In the genomic region with DNA sequence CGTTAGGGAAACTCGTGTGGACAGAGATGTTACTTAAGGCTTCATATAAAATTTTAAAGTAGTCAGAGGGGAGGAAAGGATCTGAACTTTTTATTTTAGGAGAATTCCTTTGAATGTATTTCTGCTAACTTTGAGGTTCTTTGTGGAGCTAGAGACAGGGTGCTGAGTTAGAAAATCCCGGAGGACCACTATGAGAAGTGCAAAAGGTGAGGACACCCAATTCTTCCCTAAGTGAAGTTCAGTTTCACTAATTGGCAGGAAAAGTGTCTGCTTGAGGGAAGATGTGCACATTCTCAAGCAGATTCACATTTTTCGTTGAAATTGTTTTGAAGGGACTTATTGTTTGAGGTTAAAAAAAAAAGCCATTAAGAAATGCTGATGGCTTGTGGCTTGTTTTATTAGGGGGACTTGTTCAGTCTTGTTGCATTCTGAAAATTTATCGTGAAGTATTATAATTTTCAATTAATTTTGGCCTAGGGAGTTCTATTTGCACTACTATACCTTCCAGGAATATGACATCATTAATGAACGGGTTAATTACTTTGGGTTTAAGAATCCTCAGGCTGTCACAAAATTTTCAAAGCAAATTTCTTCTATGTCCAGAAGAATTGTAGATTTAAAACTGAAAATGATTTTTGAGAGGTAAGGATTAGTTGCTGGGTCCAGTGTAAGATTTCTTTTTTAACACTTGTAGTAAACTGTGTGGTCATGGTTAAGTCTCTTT, we compare ENCODE assay signal across 8 cellular contexts. TPM values are rescaled to one million over a fixed set of nuclear protein-coding genes. Genes with fewer than 3 reads are reported as not detected.
DNase-seq lines count a peak whose midpoint lies in the region; ATAC-seq and TF ChIP-seq lines count a peak whose summit lies in the region.

No MANE protein-coding gene starts in this region.

- intact Hi-C loops in psoas muscle (cut with DNase I), result loop anchor here (5.0 to 10.0 kb wide), 2 partner anchors 63 to 84 kb away; no protein-coding TSS in a partner anchor

- H3K9ac ChIP-seq in fibroblast of lung (ENCODE audit: insufficient read depth, low read length), result peak overlapping the region; percentile 82

- no peaks in the 10 kb centered on the region for H3K36me3 ChIP-seq in SJCRH30
- no peaks in the 10 kb centered on the region for H3K36me3 ChIP-seq in fibroblast of lung (ENCODE audit: control insufficient read depth, insufficient read depth, low read length)
- no peaks in the 10 kb centered on the region for H3K36me3 ChIP-seq in psoas muscle (ENCODE audit: insufficient read depth in 1 of 2, low read depth in 1 of 2)

- TF ChIP-seq CTCF in GM12864 (IDR thresholded peaks at IDR 0.05; ENCODE audit: low read depth, low read length, missing control alignments) (no peak), fibroblast of lung (conservative IDR thresholded peaks at IDR 0.05 in 1 of 2, IDR thresholded peaks at IDR 0.05 in 1 of 2; ENCODE audit: low read depth in 1 of 2, low read length in 2 of 2) (no peak), psoas muscle (IDR thresholded peaks at IDR 0.05) (no peak)

- H3K4me3 ChIP-seq in GM12864 (ENCODE audit: low read depth, low read length), result peak overlapping the region; percentile 97
- H3K4me3 ChIP-seq in SJCRH30, result peak overlapping the region; percentile 90
- peak overlapping the region; percentile 87 to 94 (median 89) for H3K4me3 ChIP-seq in fibroblast of lung (replicated peaks in 1 of 4; ENCODE audit: control extremely low read depth in 1 of 4, insufficient read depth in 1 of 4, low read depth in 3 of 4, low read length in 4 of 4)
- peak overlapping the region; percentile 95 for H3K4me3 ChIP-seq in psoas muscle

- H3K27me3 ChIP-seq in SJCRH30 (no peaks in the 10 kb centered on the region), fibroblast of lung (ENCODE audit: control insufficient read depth, insufficient read depth, low read length) (no peaks in the 10 kb centered on the region), psoas muscle (ENCODE audit: insufficient read depth in 3 of 3, low read length in 2 of 3) (no peaks in the 10 kb centered on the region)

- H3K9me3 ChIP-seq in SJCRH30 (replicated peaks) (no peaks in the 10 kb centered on the region), fibroblast of lung (ENCODE audit: control insufficient read depth, insufficient read depth, low read depth, low read length) (no peaks in the 10 kb centered on the region), psoas muscle (no peaks in the 10 kb centered on the region)

- no peak for DNase-seq in GM12864 (ENCODE audit: low read depth)
- no peak for DNase-seq in SJCRH30
- no peak for DNase-seq in fibroblast of lung (ENCODE audit: low read depth in 2 of 2)
- DNase-seq in psoas muscle, result no peak
- DNase-seq in nucleus accumbens (lab: John Stamatoyannopoulos, UW), result no peak
- DNase-seq in left lobe of liver (ENCODE audit: low spot score), result no peak

- WGBS in psoas muscle, 3 donors, result 24 to 32% (median 27%) methylated on average over 6 of the region's 6 CpGs

- H3K4me1 ChIP-seq in SJCRH30, result peaks cover 11% of the 10 kb centered on the region
- H3K4me1 ChIP-seq in fibroblast of lung (ENCODE audit: control insufficient read depth, extremely low read depth, insufficient read depth, low read length), result peaks cover 3% of the 10 kb centered on the region
- peaks cover 38% of the 10 kb centered on the region for H3K4me1 ChIP-seq in psoas muscle

- H2AFZ ChIP-seq in fibroblast of lung (ENCODE audit: low read length), result no peak overlapping the region

- H3K4me2 ChIP-seq in fibroblast of lung (ENCODE audit: extremely low read depth, insufficient read depth, low read length), result peak overlapping the region; percentile 95

- peaks cover 2% of the 10 kb centered on the region for H4K20me1 ChIP-seq in fibroblast of lung (ENCODE audit: control insufficient read depth, extremely low read depth, insufficient read depth, low read length)

- ATAC-seq in psoas muscle (no peak), GM19324 (IDR thresholded peaks at IDR 0.05; ENCODE audit: low FRiP score, unreplicated experiment) (no peak), GM19452 (IDR thresholded peaks at IDR 0.05; ENCODE audit: unreplicated experiment) (no peak), left lobe of liver (no peak)

- peaks cover 61% of the 10 kb centered on the region for H3K79me2 ChIP-seq in fibroblast of lung (ENCODE audit: control insufficient read depth, insufficient read depth, low read length)

- peak overlapping the region; percentile 58; the same call in 1 of the 2 replicates for H3K27ac ChIP-seq in SJCRH30
- peak overlapping the region; percentile 73 for H3K27ac ChIP-seq in fibroblast of lung (ENCODE audit: insufficient read depth, low read length)
- peak overlapping the region; percentile 95 for H3K27ac ChIP-seq in psoas muscle

RNA-seq across cellular contexts. Expression of gene PCNX1, which starts 1.8 kb away (rescaled TPM):
- 32.7 and 40.3 TPM in 2 replicates for total RNA-seq in SJCRH30 (2014; rRNA removed; shearing (Covaris generic))
- 57.8 and 69.4 TPM in 2 replicates for total RNA-seq in fibroblast of lung
- polyA plus RNA-seq in fibroblast of lung, result 33.0 and 35.7 TPM in 2 replicates
- 11.4 and 14.8 TPM in 2 replicates for polyA plus RNA-seq in fibroblast of lung (2012)
- polyA minus RNA-seq in fibroblast of lung (ENCODE audit: low replicate concordance), result 83.2 and 120 TPM in 2 replicates
- total RNA-seq in psoas muscle, result 10 to 100 TPM; 29.1 to 48.1 (median 41.4) TPM
- 10 to 100 TPM in 1 of 3 donors, 1 to 10 TPM in 2; 5.2 to 11.7 (median 5.4) TPM for polyA plus RNA-seq in psoas muscle
- total RNA-seq in left lobe of liver, result 30.5 TPM
